In the genomic region with DNA sequence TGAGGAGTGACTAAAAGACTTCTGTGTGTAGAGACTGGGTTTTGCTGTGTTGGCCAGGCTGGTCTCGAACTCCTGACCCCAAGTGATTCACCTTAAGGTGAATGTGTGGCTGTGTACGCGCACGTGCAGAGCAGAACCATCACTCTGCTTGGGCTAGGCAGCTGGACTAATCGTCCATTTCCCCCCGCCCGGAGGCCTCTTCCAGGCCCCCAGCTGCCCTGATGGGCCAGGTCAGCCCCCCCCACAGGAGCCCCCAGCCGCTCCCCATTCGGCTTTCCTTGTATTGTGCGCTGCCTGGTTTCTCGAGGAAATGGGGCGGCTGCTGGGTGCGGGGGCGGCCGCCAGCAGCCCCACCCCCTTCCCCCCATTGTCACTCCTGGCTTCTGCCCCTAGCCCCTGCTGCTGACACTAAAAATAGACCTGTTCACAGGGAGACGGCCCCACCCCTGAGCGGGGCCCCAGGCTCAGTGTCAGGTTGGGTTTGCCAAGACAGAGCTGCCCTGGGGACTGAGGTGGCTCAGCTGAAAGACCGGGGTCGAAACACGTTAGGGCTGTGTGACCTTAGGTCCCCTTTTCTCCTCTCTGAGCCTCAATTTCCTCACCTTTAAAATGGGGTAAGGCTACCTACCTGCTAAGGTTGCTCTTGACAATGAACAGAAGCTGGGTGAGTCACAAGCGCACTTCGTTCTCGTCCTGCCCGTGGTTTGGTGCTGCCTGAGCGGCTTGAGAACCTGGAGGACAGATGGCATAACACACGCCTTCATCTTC, we compare ENCODE assay signal across 1 cellular context.
TF ChIP-seq lines count a peak whose summit lies in the region.

No MANE protein-coding gene starts in this region.

TF ChIP-seq in H1, 55 proteins besides CTCF, POLR2A, EP300 and RAD21:
- TF ChIP-seq TEAD4 (IDR thresholded peaks at IDR 0.05; ENCODE audit: low read depth, low read length) (no peak), EGR1 (IDR thresholded peaks at IDR 0.05; ENCODE audit: borderline replicate concordance, low read depth, low read length) (peak; percentile 77; the same call in 1 of the 2 replicates), KDM1A (IDR thresholded peaks at IDR 0.05; ENCODE audit: borderline replicate concordance, low read length) (0 out of 2 replicates have a peak, but pooled peaks have one; percentile 11), CTBP2 (IDR thresholded peaks at IDR 0.05; ENCODE audit: borderline replicate concordance, insufficient read depth, insufficient read length, low read length) (no peak), TAF7 (optimal IDR thresholded peaks at IDR 0.05; ENCODE audit: borderline replicate concordance, low read depth, low read length) (no peak)
